ENCODE assay signal across 14 cellular contexts in the genomic region with DNA sequence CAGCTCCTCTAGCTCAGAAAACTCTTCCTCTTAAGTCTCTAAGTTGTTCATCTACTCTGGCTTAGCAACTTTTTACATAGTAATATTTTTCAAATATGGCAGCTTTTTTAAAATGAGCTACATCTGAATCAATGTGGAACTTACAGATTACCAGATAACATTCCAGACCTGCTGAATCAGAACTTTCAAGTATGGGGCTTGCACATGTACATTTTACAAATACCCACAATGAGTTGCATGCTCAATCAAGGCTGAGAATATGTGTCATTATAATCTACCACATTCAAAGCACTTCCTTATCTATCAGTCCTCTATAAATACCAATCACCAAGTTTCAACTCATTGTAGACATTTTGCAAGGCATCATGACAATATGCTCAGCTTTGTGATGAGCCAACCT.
A peak's percentile ranks its signal among the peaks of the same experiment; 100 is the strongest.
DNase-seq lines count a peak whose midpoint lies in the region; TF ChIP-seq lines count a peak whose summit lies in the region.
"Had no signal": no experiment of that assay in that cellular context is flagged by ENCODE, and none has a peak within 500 bp of the region (broad histone marks: within the 10 kb centered on the region; RNA-seq: fewer than 3 reads in every experiment).

No MANE protein-coding gene starts in this region.

- H3K27me3 ChIP-seq in SK-N-SH (ENCODE audit: insufficient read depth) = no peaks in the 10 kb centered on the region
- H3K27me3 ChIP-seq: BE2C had no signal

- no peaks in the 10 kb centered on the region for H3K4me1 ChIP-seq in SK-N-SH (ENCODE audit: control insufficient read depth in 1 of 2, insufficient read depth in 2 of 2, low read depth in 1 of 2, low read length in 1 of 2)
- H3K4me1 ChIP-seq: BE2C had no signal

- no peak overlapping the region for H3K4me2 ChIP-seq in SK-N-SH
- H3K4me2 ChIP-seq: GM23338 had no signal

- H3K79me2 ChIP-seq in SK-N-SH (ENCODE audit: insufficient read depth) = no peaks in the 10 kb centered on the region

- no peaks in the 10 kb centered on the region for H4K20me1 ChIP-seq in SK-N-SH (ENCODE audit: insufficient read depth)

- TF ChIP-seq EP300 in SK-N-SH (IDR thresholded peaks at IDR 0.05; ENCODE audit: borderline replicate concordance in 1 of 2, low read depth in 1 of 2, low read length in 1 of 2) = no peak

- no peak overlapping the region for H3K9ac ChIP-seq in SK-N-SH

- H3K27ac ChIP-seq in SK-N-SH (ENCODE audit: low read depth in 2 of 2, low read length in 1 of 2) = no peak overlapping the region

- no peak for TF ChIP-seq RAD21 in SK-N-SH (IDR thresholded peaks at IDR 0.05; ENCODE audit: low read length)

- H3F3A ChIP-seq in SK-N-SH (replicated peaks; ENCODE audit: insufficient read depth) = no peaks in the 10 kb centered on the region

- POLR2A ChIA-PET in SK-N-SH (lab: Yijun Ruan, JAX) = no interaction called here

- CTCF ChIA-PET in SK-N-SH (lab: Yijun Ruan, JAX) = no interaction called here

- no peak for TF ChIP-seq CTCF in epithelial cell of esophagus (IDR thresholded peaks at IDR 0.05; ENCODE audit: insufficient read depth, low read depth, low read length, missing control alignments)
- no peak for TF ChIP-seq CTCF in SK-N-SH (IDR thresholded peaks at IDR 0.05)

- peaks cover 9% of the 10 kb centered on the region; the same call in 1 of the 2 replicates for H3K9me3 ChIP-seq in SK-N-SH

- H3K36me3 ChIP-seq in SK-N-SH (replicated peaks in 1 of 2; ENCODE audit: control insufficient read depth in 1 of 2, insufficient read depth in 2 of 2, low read length in 1 of 2) = no peaks in the 10 kb centered on the region
- H3K36me3 ChIP-seq: BE2C had no signal

- H3K4me3 ChIP-seq in epithelial cell of esophagus (ENCODE audit: low read length) = no peak overlapping the region
- H3K4me3 ChIP-seq in SK-N-SH (ENCODE audit: low read depth in 2 of 2, low read length in 1 of 2) = no peak overlapping the region; a peak in 1 of 4 replicates
- H3K4me3 ChIP-seq: GM23338 had no signal

- H3K9me2 ChIP-seq in SK-N-SH = no peaks in the 10 kb centered on the region

- no peak overlapping the region for H2AFZ ChIP-seq in SK-N-SH (ENCODE audit: low read depth)
- H2AFZ ChIP-seq: GM23338 had no signal

- peak; percentile 30 for DNase-seq in amniotic epithelial cell (ENCODE audit: low read depth)
- peak; percentile 11 for DNase-seq in epithelial cell of esophagus (ENCODE audit: low read depth)
- DNase-seq in kidney tubule cell (ENCODE audit: low spot score) = peak; percentile 58
- DNase-seq in hippocampal formation (lab: John Stamatoyannopoulos, UW) = no peak
- DNase-seq in SK-N-SH = no peak
- no peak for DNase-seq in GOT3 (lab: John Stamatoyannopoulos, UW)
- DNase-seq: ACHN; BE2C; C1 segment of cervical spinal cord; CD4-positive, CD25-positive, alpha-beta regulatory T cell; CD8-positive, alpha-beta memory T cell; COR-L47; H9 had no signal

TF ChIP-seq in SK-N-SH, 30 proteins besides CTCF, POLR2A, EP300 and RAD21:
- TF ChIP-seq, protein P1, sequence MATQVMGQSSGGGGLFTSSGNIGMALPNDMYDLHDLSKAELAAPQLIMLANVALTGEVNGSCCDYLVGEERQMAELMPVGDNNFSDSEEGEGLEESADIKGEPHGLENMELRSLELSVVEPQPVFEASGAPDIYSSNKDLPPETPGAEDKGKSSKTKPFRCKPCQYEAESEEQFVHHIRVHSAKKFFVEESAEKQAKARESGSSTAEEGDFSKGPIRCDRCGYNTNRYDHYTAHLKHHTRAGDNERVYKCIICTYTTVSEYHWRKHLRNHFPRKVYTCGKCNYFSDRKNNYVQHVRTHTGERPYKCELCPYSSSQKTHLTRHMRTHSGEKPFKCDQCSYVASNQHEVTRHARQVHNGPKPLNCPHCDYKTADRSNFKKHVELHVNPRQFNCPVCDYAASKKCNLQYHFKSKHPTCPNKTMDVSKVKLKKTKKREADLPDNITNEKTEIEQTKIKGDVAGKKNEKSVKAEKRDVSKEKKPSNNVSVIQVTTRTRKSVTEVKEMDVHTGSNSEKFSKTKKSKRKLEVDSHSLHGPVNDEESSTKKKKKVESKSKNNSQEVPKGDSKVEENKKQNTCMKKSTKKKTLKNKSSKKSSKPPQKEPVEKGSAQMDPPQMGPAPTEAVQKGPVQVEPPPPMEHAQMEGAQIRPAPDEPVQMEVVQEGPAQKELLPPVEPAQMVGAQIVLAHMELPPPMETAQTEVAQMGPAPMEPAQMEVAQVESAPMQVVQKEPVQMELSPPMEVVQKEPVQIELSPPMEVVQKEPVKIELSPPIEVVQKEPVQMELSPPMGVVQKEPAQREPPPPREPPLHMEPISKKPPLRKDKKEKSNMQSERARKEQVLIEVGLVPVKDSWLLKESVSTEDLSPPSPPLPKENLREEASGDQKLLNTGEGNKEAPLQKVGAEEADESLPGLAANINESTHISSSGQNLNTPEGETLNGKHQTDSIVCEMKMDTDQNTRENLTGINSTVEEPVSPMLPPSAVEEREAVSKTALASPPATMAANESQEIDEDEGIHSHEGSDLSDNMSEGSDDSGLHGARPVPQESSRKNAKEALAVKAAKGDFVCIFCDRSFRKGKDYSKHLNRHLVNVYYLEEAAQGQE (IDR thresholded peaks at IDR 0.05; ENCODE audit: low read depth, low read length) = no peak
- TF ChIP-seq FOXJ3 (CRISPR knock-in tag; IDR thresholded peaks at IDR 0.05) (no peak), POLR2AphosphoS5 (IDR thresholded peaks at IDR 0.05; ENCODE audit: low read depth, low read length) (no peak), SIN3A (IDR thresholded peaks at IDR 0.05; ENCODE audit: borderline replicate concordance, low read depth, low read length) (no peak), YY1 (IDR thresholded peaks at IDR 0.05; ENCODE audit: low read depth) (no peak), JUND (IDR thresholded peaks at IDR 0.05) (no peak), RCOR1 (IDR thresholded peaks at IDR 0.05; ENCODE audit: low read length) (no peak), RXRA (IDR thresholded peaks at IDR 0.05; ENCODE audit: borderline replicate concordance, low read depth) (no peak), RFX5 (IDR thresholded peaks at IDR 0.05; ENCODE audit: low read length) (no peak), NFIC (IDR thresholded peaks at IDR 0.05; ENCODE audit: borderline replicate concordance) (no peak), CHD2 (IDR thresholded peaks at IDR 0.05; ENCODE audit: low read length, partially characterized antibody) (no peak), TEAD4 (IDR thresholded peaks at IDR 0.05; ENCODE audit: borderline replicate concordance, insufficient read depth) (no peak), TCF12 (IDR thresholded peaks at IDR 0.05) (no peak), NRF1 (IDR thresholded peaks at IDR 0.05; ENCODE audit: low read depth, low read length) (no peak), ELF1 (IDR thresholded peaks at IDR 0.05) (no peak)
- TF ChIP-seq, protein P2, sequence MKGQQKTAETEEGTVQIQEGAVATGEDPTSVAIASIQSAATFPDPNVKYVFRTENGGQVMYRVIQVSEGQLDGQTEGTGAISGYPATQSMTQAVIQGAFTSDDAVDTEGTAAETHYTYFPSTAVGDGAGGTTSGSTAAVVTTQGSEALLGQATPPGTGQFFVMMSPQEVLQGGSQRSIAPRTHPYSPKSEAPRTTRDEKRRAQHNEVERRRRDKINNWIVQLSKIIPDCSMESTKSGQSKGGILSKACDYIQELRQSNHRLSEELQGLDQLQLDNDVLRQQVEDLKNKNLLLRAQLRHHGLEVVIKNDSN (IDR thresholded peaks at IDR 0.05; ENCODE audit: borderline replicate concordance, low read depth) = no peak
- TF ChIP-seq, protein P3, sequence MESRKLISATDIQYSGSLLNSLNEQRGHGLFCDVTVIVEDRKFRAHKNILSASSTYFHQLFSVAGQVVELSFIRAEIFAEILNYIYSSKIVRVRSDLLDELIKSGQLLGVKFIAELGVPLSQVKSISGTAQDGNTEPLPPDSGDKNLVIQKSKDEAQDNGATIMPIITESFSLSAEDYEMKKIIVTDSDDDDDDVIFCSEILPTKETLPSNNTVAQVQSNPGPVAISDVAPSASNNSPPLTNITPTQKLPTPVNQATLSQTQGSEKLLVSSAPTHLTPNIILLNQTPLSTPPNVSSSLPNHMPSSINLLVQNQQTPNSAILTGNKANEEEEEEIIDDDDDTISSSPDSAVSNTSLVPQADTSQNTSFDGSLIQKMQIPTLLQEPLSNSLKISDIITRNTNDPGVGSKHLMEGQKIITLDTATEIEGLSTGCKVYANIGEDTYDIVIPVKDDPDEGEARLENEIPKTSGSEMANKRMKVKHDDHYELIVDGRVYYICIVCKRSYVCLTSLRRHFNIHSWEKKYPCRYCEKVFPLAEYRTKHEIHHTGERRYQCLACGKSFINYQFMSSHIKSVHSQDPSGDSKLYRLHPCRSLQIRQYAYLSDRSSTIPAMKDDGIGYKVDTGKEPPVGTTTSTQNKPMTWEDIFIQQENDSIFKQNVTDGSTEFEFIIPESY (IDR thresholded peaks at IDR 0.05; ENCODE audit: borderline replicate concordance, low read depth) = no peak

Comparison
In these comparisons a context has a peak if more than half of its experiments do, and no peak if none do; other contexts are left out.
1. DNase-seq: peak in amniotic epithelial cell (single experiment), epithelial cell of esophagus (single experiment) and kidney tubule cell (single experiment); none in hippocampal formation (0 of 2), SK-N-SH (single experiment) and GOT3 (single experiment).